Comparison of ENCODE assay signal across 8 cellular contexts in genomic region chr5:113487411-113487778, GRCh38. TPM values are rescaled to one million over a fixed set of nuclear protein-coding genes. Genes with fewer than 3 reads are reported as not detected.
DNase-seq lines count a peak whose midpoint lies in the region; ATAC-seq, FAIRE-seq and TF ChIP-seq lines count a peak whose summit lies in the region.

No MANE protein-coding gene starts in this region.

- H3K36me3 ChIP-seq in H7 (replicated peaks; ENCODE audit: control insufficient read depth, insufficient read depth, low read length) (no peaks in the 10 kb centered on the region), astrocyte (ENCODE audit: insufficient read depth, low read length) (no peaks in the 10 kb centered on the region)

- H3K27ac ChIP-seq in A549 (no peak overlapping the region), astrocyte (ENCODE audit: low read depth, low read length) (no peak overlapping the region)

- peak overlapping the region; percentile 94 for H3K4me3 Mint-ChIP-seq in astrocyte (ENCODE audit: unreplicated experiment)

- TF ChIP-seq POLR2A in A549 (IDR thresholded peaks at IDR 0.05; ENCODE audit: low read length), result no peak

- DNase-seq in A549 (ENCODE audit: low read depth in 1 of 2, low spot score in 1 of 2) (peak; percentile 3 to 30), H7 (peak; percentile 75), astrocyte (ENCODE audit: low read depth) (peak; percentile 6), iPS-NIHi7 (ENCODE audit: extremely low spot score) (peak; percentile 49), NCI-H524 treated with DMSO at 0.1 percent for 48 hours (lab: John Stamatoyannopoulos, UW) (no peak), NCI-H2107 treated with DMSO at 0.1 percent for 48 hours (lab: John Stamatoyannopoulos, UW; ENCODE audit: unreplicated experiment) (no peak)
- peak; percentile 6 for DNase-seq in stimulated activated naive CD8-positive, alpha-beta T cell treated with anti-CD3 and anti-CD28 coated beads, Interleukin-15, Interleukin-2, amounts not matched to agents 100 U/mL and 50 U/mL, for 24 hours
- no peak for DNase-seq in effector CD4-positive, alpha-beta T cell

- ATAC-seq in A549, result peak; percentile 43 to 51
- no peak for ATAC-seq in stimulated activated naive CD8-positive, alpha-beta T cell treated with anti-CD3 and anti-CD28 coated beads, Interleukin-15, Interleukin-2, amounts not matched to agents 100 U/mL and 50 U/mL, for 24 hours

- H3K4me2 ChIP-seq in A549 (peak overlapping the region; percentile 73), astrocyte (ENCODE audit: low read length) (peak overlapping the region; percentile 95)

- H3K36me3 Mint-ChIP-seq in astrocyte (ENCODE audit: low read depth, unreplicated experiment), result peaks cover 11% of the 10 kb centered on the region

- peaks cover 3% of the 10 kb centered on the region for H3K79me2 ChIP-seq in astrocyte (ENCODE audit: insufficient read depth, low read length)

- H3K9ac ChIP-seq in astrocyte (ENCODE audit: low read length), result peak overlapping the region; percentile 82

- peaks cover 5% of the 10 kb centered on the region for H3K27me3 Mint-ChIP-seq in astrocyte (ENCODE audit: low read depth, unreplicated experiment)

- no peak for TF ChIP-seq EP300 in A549 (IDR thresholded peaks at IDR 0.05)

- POLR2A ChIA-PET in A549 (lab: Yijun Ruan, JAX), result no interaction called here

- H3K27me3 ChIP-seq in H7 (ENCODE audit: control insufficient read depth, insufficient read depth, low read length) (peaks cover 31% of the 10 kb centered on the region), astrocyte (ENCODE audit: insufficient read depth, low read length) (no peaks in the 10 kb centered on the region)

- no peak for TF ChIP-seq RAD21 in A549 (conservative IDR thresholded peaks at IDR 0.05 in 1 of 2, IDR thresholded peaks at IDR 0.05 in 1 of 2)

- CTCF ChIA-PET in A549 (lab: Yijun Ruan, JAX), result interaction anchor here (0.8 to 3.3 kb wide), 5 partner anchors 13 to 491 kb away, joined by 3 to 11 read pairs (median 3); no protein-coding TSS in a partner anchor

- peaks cover 8% of the 10 kb centered on the region for H4K20me1 ChIP-seq in astrocyte (ENCODE audit: insufficient read depth, low read length)

- peaks cover 23% of the 10 kb centered on the region for H3K4me1 Mint-ChIP-seq in astrocyte (ENCODE audit: low read depth, unreplicated experiment)

- FAIRE-seq in A549 (lab: Jason Lieb, UNC) (no peak), astrocyte (lab: Jason Lieb, UNC) (no peak)

- WGBS in A549 (ENCODE audit: missing lambda C conversion rate), result 10% methylated on average over 18 of the region's 18 CpGs

- H3K4me1 ChIP-seq in A549, result peaks cover 7% of the 10 kb centered on the region; the same call in 2 of the 3 replicates
- H3K4me1 ChIP-seq in astrocyte (ENCODE audit: insufficient read depth, low read length), result peaks cover 21% of the 10 kb centered on the region

- H3K4me3 ChIP-seq in A549 (peak overlapping the region; percentile 57), H7 (ENCODE audit: insufficient read depth, low read depth, low read length) (peak overlapping the region; percentile 72), astrocyte (ENCODE audit: insufficient read depth, low read depth, low read length) (peak overlapping the region; percentile 77)

- H3K9me3 ChIP-seq in A549 (peaks cover 22% of the 10 kb centered on the region), astrocyte (ENCODE audit: insufficient read depth, low read depth, low read length) (peaks cover 7% of the 10 kb centered on the region)

- H3K9me3 Mint-ChIP-seq in astrocyte (ENCODE audit: unreplicated experiment), result peaks cover 21% of the 10 kb centered on the region

- peak overlapping the region; percentile 16 for H3K27ac Mint-ChIP-seq in astrocyte (ENCODE audit: unreplicated experiment)

- TF ChIP-seq CTCF in A549 (IDR thresholded peaks at IDR 0.05) (no peak), astrocyte (IDR thresholded peaks at IDR 0.05; ENCODE audit: insufficient read depth, low read depth, low read length) (no peak)

- H2AFZ ChIP-seq in astrocyte (ENCODE audit: low read depth, low read length), result peak overlapping the region; percentile 89

TF ChIP-seq in A549, 52 proteins besides CTCF, POLR2A, EP300 and RAD21 (continues in another document):
- TF ChIP-seq CEBPB (IDR thresholded peaks at IDR 0.05) (no peak), MAFK (IDR thresholded peaks at IDR 0.05; ENCODE audit: partially characterized antibody) (no peak), HDAC2 (IDR thresholded peaks at IDR 0.05) (no peak), HMGXB4 (CRISPR knock-in tag; IDR thresholded peaks at IDR 0.05; ENCODE audit: borderline replicate concordance) (no peak), HOXB5 (CRISPR knock-in tag; IDR thresholded peaks at IDR 0.05) (no peak), USF2 (IDR thresholded peaks at IDR 0.05) (no peak), PBX3 (IDR thresholded peaks at IDR 0.05) (no peak), EHF (CRISPR knock-in tag; IDR thresholded peaks at IDR 0.05) (no peak), RNF2 (IDR thresholded peaks at IDR 0.05; ENCODE audit: borderline replicate concordance, low read depth) (peak; percentile 47; the same call in 1 of the 2 replicates), CBX8 (IDR thresholded peaks at IDR 0.05) (0 out of 2 replicates have a peak, but pooled peaks have one; percentile 30), GATA3 (IDR thresholded peaks at IDR 0.05; ENCODE audit: borderline replicate concordance) (no peak)
- TF ChIP-seq, protein P1, sequence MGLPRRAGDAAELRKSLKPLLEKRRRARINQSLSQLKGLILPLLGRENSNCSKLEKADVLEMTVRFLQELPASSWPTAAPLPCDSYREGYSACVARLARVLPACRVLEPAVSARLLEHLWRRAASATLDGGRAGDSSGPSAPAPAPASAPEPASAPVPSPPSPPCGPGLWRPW (IDR thresholded peaks at IDR 0.05), result no peak
- TF ChIP-seq, protein P2, sequence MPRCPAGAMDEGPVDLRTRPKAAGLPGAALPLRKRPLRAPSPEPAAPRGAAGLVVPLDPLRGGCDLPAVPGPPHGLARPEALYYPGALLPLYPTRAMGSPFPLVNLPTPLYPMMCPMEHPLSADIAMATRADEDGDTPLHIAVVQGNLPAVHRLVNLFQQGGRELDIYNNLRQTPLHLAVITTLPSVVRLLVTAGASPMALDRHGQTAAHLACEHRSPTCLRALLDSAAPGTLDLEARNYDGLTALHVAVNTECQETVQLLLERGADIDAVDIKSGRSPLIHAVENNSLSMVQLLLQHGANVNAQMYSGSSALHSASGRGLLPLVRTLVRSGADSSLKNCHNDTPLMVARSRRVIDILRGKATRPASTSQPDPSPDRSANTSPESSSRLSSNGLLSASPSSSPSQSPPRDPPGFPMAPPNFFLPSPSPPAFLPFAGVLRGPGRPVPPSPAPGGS (IDR thresholded peaks at IDR 0.05), result no peak

RNA-seq across cellular contexts. Expression of gene MCC, which starts 0.9 kb away (rescaled TPM):
- polyA plus RNA-seq in A549 (2011; rRNA removed), result 0.09 and 0.22 TPM in 2 replicates
- 0.05 and 0.06 TPM in 2 replicates for polyA plus RNA-seq in A549 (2012; cell fraction: cytosol; rRNA removed)
- polyA plus RNA-seq in A549 (2012; cell fraction: nucleus; rRNA removed), result 0.04 and 0.05 TPM in 2 replicates
- polyA plus RNA-seq in A549 (2017; fragmentation: RNase III; extraction: RNeasy Plus Mini Kit Qiagen cat#74134 plus additional on column Dnase treatment), result 0.10 to 0.31 TPM (median 0.20 TPM) in 3 replicates
- polyA minus RNA-seq in A549 (2011; rRNA and poly(A)+ RNA removed), result 0.34 and 1.7 TPM in 2 replicates
- 23.0 and 26.8 TPM in 2 replicates for total RNA-seq in H7 (2014; rRNA removed; shearing (Covaris generic))
- 26.9 and 27.2 TPM in 2 replicates for total RNA-seq in astrocyte

RNA-seq across cellular contexts. Expression of gene YTHDC2, which starts 26.1 kb away (rescaled TPM):
- 16.5 and 19.0 TPM in 2 replicates for polyA plus RNA-seq in A549 (2011; rRNA removed)
- 3.0 and 3.8 TPM in 2 replicates for polyA plus RNA-seq in A549 (2012; cell fraction: cytosol; rRNA removed)
- polyA plus RNA-seq in A549 (2012; cell fraction: nucleus; rRNA removed), result 4.7 and 7.1 TPM in 2 replicates
- polyA plus RNA-seq in A549 (2017; fragmentation: RNase III; extraction: RNeasy Plus Mini Kit Qiagen cat#74134 plus additional on column Dnase treatment), result 15.6 to 17.2 TPM (median 16.4 TPM) in 3 replicates
- 11.0 and 14.8 TPM in 2 replicates for polyA minus RNA-seq in A549 (2011; rRNA and poly(A)+ RNA removed)
- total RNA-seq in H7 (2014; rRNA removed; shearing (Covaris generic)), result 10.2 and 12.9 TPM in 2 replicates
- 21.2 and 23.5 TPM in 2 replicates for total RNA-seq in astrocyte

RNA-seq across cellular contexts. Expression of gene TSSK1B, which starts 52.6 kb away (rescaled TPM):
- polyA plus RNA-seq in A549 (2011; rRNA removed), result not detected in 2 replicates
- not detected in 2 replicates for polyA plus RNA-seq in A549 (2012; cell fraction: cytosol; rRNA removed)
- polyA plus RNA-seq in A549 (2012; cell fraction: nucleus; rRNA removed), result 0.01 TPM in 1 of 2 replicates, not detected in the other
- not detected in 3 replicates for polyA plus RNA-seq in A549 (2017; fragmentation: RNase III; extraction: RNeasy Plus Mini Kit Qiagen cat#74134 plus additional on column Dnase treatment)
- polyA minus RNA-seq in A549 (2011; rRNA and poly(A)+ RNA removed), result not detected in 2 replicates
- total RNA-seq in H7 (2014; rRNA removed; shearing (Covaris generic)), result not detected in 2 replicates
- 0.20 and 0.41 TPM in 2 replicates for total RNA-seq in astrocyte

Comparison
In these comparisons a context has a peak if more than half of its experiments do, and no peak if none do; other contexts are left out.
1. DNase-seq: peak in A549 (2 of 2), H7 (single experiment), astrocyte (single experiment), iPS-NIHi7 (single experiment) and stimulated activated naive CD8-positive, alpha-beta T cell treated with anti-CD3 and anti-CD28 coated beads, Interleukin-15, Interleukin-2, amounts not matched to agents 100 U/mL and 50 U/mL, for 24 hours (single experiment); none in effector CD4-positive, alpha-beta T cell (single experiment), NCI-H524 treated with DMSO at 0.1 percent for 48 hours (single experiment) and NCI-H2107 treated with DMSO at 0.1 percent for 48 hours (single experiment).
2. Peak in every context shown above with its lines, with median percentiles within 50 percentile points of each other: H3K4me3 ChIP-seq.